ENCODE assay signal across 8 cellular contexts in the genomic region with DNA sequence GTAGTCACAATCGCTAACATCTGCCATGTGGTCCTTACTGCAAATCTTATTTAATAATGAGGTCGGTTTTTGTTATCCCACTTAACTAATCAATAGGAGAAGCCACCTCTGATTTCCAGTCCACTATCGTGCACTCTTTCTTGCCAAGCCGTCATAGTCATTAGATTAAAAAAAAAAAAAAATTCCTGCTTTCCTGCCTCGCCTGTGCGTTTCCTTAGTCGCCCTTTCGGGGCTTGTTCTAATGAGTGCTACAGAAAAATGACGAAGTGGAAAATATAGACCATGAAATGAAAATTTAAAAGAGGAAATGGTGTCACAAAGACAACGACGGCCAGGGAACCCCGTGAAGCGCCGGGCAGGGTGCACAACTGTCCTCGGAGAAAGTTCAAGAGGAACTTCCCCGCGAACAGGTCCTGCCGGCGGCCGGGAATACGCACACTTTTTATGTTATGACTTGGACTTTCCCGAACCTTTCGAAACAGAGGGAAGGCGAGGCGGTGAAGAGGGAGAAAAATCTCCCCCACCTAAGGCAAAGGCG. TPM values are rescaled to one million over a fixed set of nuclear protein-coding genes. Genes with fewer than 3 reads are reported as not detected.
DNase-seq lines count a peak whose midpoint lies in the region; ATAC-seq, FAIRE-seq and TF ChIP-seq lines count a peak whose summit lies in the region.

No MANE protein-coding gene starts in this region.

- no peak for TF ChIP-seq POLR2A in Peyer's patch (IDR thresholded peaks at IDR 0.05)

- peaks cover 0 to 33% (median 3%) of the 10 kb centered on the region in 4 donors for H3K4me1 ChIP-seq in Peyer's patch
- H3K4me1 ChIP-seq in kidney (ENCODE audit: control insufficient read depth in 1 of 2, insufficient read depth in 1 of 2, low read depth in 1 of 2, low read length in 2 of 2): peaks cover 0 to 10% of the 10 kb centered on the region in 2 donors

- no peak for FAIRE-seq in kidney (lab: Jason Lieb, UNC)

- H3K27ac ChIP-seq in Peyer's patch: peak overlapping the region; percentile 95 to 99 (median 97)
- peak overlapping the region; percentile 89 to 95 for H3K27ac ChIP-seq in kidney (ENCODE audit: low read depth in 2 of 2, low read length in 2 of 2)

- no peaks in the 10 kb centered on the region for H3K36me3 ChIP-seq in Peyer's patch
- no peaks in the 10 kb centered on the region for H3K36me3 ChIP-seq in kidney (ENCODE audit: control insufficient read depth in 1 of 2, insufficient read depth in 2 of 2, low read length in 2 of 2)

- intact Hi-C loops in kidney (cut with DNase I): no loop called here

- no peaks in the 10 kb centered on the region for H3K27me3 ChIP-seq in Peyer's patch

- peak overlapping the region; percentile 95 to 98 (median 97) for H3K27ac Mint-ChIP-seq in brain

- no peaks in the 10 kb centered on the region for H3K27me3 Mint-ChIP-seq in brain

- peak overlapping the region; percentile 90 to 97 (median 94) for H3K4me3 Mint-ChIP-seq in brain

- H3K4me3 ChIP-seq in Peyer's patch: peak overlapping the region; percentile 84 to 97 (median 90)
- peak overlapping the region; percentile 67 to 69 for H3K4me3 ChIP-seq in kidney (ENCODE audit: low read length in 2 of 2)

- peaks cover 31% of the 10 kb centered on the region for H3K4me1 Mint-ChIP-seq in brain

- ATAC-seq in HG03060 (IDR thresholded peaks at IDR 0.05; ENCODE audit: low read depth, unreplicated experiment): peak; percentile 19

- peaks cover 22% of the 10 kb centered on the region for H3K36me3 Mint-ChIP-seq in brain

- peaks cover 0 to 5% (median 0%) of the 10 kb centered on the region in 5 experiments for H3K9me3 Mint-ChIP-seq in brain

- no peaks in the 10 kb centered on the region for H3K9me3 ChIP-seq in Peyer's patch
- H3K9me3 ChIP-seq in kidney (ENCODE audit: control insufficient read depth in 1 of 2, low read length in 2 of 2): no peaks in the 10 kb centered on the region

- peak; percentile 20 for DNase-seq in activated gamma-delta T cell treated with anti-CD3 and anti-CD28 coated beads, Interleukin-2, amount 50 U/mL, for 16 hours (ENCODE audit: low read depth)
- DNase-seq in activated gamma-delta T cell (lab: John Stamatoyannopoulos, UW) (no peak), Peyer's patch (peak in 1 of 3 donors; percentile 60), kidney (no peak), NCI-H187 treated with DMSO at 0.1 percent for 48 hours (lab: John Stamatoyannopoulos, UW) (no peak)
- DNase-seq in stimulated activated CD4-positive, alpha-beta T cell treated with anti-CD3 and anti-CD28 coated beads, Interleukin-2, amount 100 ng/mL, for 24 hours: peak; percentile 69 to 70

- H3K9ac ChIP-seq in kidney (ENCODE audit: low read length in 2 of 2): peak overlapping the region; percentile 69 to 89

- TF ChIP-seq CTCF in Peyer's patch (IDR thresholded peaks at IDR 0.05): peak in 1 of 6 experiments; percentile 7
- TF ChIP-seq CTCF in brain (conservative IDR thresholded peaks at IDR 0.05): no peak
- TF ChIP-seq CTCF in kidney (IDR thresholded peaks at IDR 0.05; ENCODE audit: borderline replicate concordance, extremely low read depth, insufficient read depth): no peak

RNA-seq across cellular contexts. Expression of gene RUFY1, which starts 0.3 kb away (rescaled TPM):
- total RNA-seq in Peyer's patch (100 to 1,000 TPM in 1 of 4 donors, 10 to 100 TPM in 3; 25.0 to 133 (median 63.6) TPM), kidney (56.3 TPM)
- polyA plus RNA-seq in brain (ENCODE audit: insufficient read depth, low read depth, low replicate concordance) (27.0 TPM), kidney (ENCODE audit: insufficient read depth, low read depth, low replicate concordance) (48.5 TPM)

Comparison
In these comparisons a context has a peak if more than half of its experiments do, and no peak if none do; other contexts are left out.
1. DNase-seq: peak in activated gamma-delta T cell treated with anti-CD3 and anti-CD28 coated beads, Interleukin-2, amount 50 U/mL, for 16 hours (single experiment) and stimulated activated CD4-positive, alpha-beta T cell treated with anti-CD3 and anti-CD28 coated beads, Interleukin-2, amount 100 ng/mL, for 24 hours (2 of 2); none in activated gamma-delta T cell (single experiment), kidney (single experiment) and NCI-H187 treated with DMSO at 0.1 percent for 48 hours (single experiment).